Comparison of ENCODE assay signal across 31 cellular contexts in genomic region chr6:37675100-37675499, GRCh38.
"Had no signal": no experiment of that assay in that cellular context is flagged by ENCODE, and none has a peak within 500 bp of the region (broad histone marks: within the 10 kb centered on the region; RNA-seq: fewer than 3 reads in every experiment).

No MANE protein-coding gene starts in this region.

- H3K4me3 ChIP-seq: heart right ventricle, hepatocyte, left ventricle myocardium inferior, lung, neural progenitor cell, psoas muscle, right atrium auricular region, skin epidermis, stomach, testis, thyroid gland, transverse colon, upper lobe of left lung, vagina had no signal

- H3K27me3 ChIP-seq: heart right ventricle, hepatocyte, neural progenitor cell, right atrium auricular region, stomach, testis, thyroid gland, transverse colon, upper lobe of left lung, vagina had no signal

- ATAC-seq: heart right ventricle; left colon; natural killer cell; psoas muscle; sciatic nerve; stimulated activated naive B cell treated with anti-CD40 and anti-IgM and Interleukin-4, amounts not matched to agents 10 μg/mL and 1 μg/mL and 100 μg/mL, for 72 hours; stimulated activated naive CD8-positive, alpha-beta T cell treated with anti-CD3 and anti-CD28 coated beads, Interleukin-15, Interleukin-2, amounts not matched to agents 100 U/mL and 50 U/mL, for 24 hours had no signal

- FAIRE-seq: keratinocyte had no signal

- H3K4me1 ChIP-seq: heart right ventricle, left ventricle myocardium inferior, transverse colon, upper lobe of left lung had no signal

- H3K9ac ChIP-seq: neural progenitor cell, parathyroid adenoma had no signal

- H3K4me2 ChIP-seq: hepatocyte, neural progenitor cell had no signal

- H2AFZ ChIP-seq: hepatocyte, neural progenitor cell, parathyroid adenoma had no signal

- H3K9me3 ChIP-seq: heart right ventricle, left ventricle myocardium inferior, neutrophil, psoas muscle, right atrium auricular region, stomach, testis, thyroid gland, transverse colon, upper lobe of left lung, vagina had no signal

- H3K27ac ChIP-seq: heart right ventricle, hepatocyte, left ventricle myocardium inferior, neural progenitor cell, neutrophil, parathyroid adenoma, psoas muscle, right atrium auricular region, skin epidermis, stomach, testis, thyroid gland, transverse colon, upper lobe of left lung, vagina had no signal

- H3K36me3 ChIP-seq: heart right ventricle, left ventricle myocardium inferior, neural progenitor cell, neutrophil, right atrium auricular region, stomach, thyroid gland, transverse colon, upper lobe of left lung, vagina had no signal

- DNase-seq: heart right ventricle; kidney glomerular epithelial cell; left colon; left ventricle myocardium inferior; mesendoderm; naive B cell; natural killer cell; nephron progenitor cell; occipital lobe; psoas muscle; stimulated activated CD4-positive, alpha-beta T cell treated with anti-CD3 and anti-CD28 coated beads, Interleukin-12 subunit alpha, Interleukin-12 subunit beta, amount 100 ng/mL, for 4 hours; stimulated activated CD4-positive, alpha-beta T cell treated with anti-CD3 and anti-CD28 coated beads, Interleukin-15, amount 100 ng/mL, for 24 hours; stimulated activated CD4-positive, alpha-beta T cell treated with anti-CD3 and anti-CD28 coated beads, Interleukin-2, amount 100 ng/mL, for 24 hours; stimulated activated CD4-positive, alpha-beta T cell treated with anti-CD3 and anti-CD28 coated beads, Interleukin-4, amount 100 ng/mL, for 1 hour; stimulated activated naive B cell treated with anti-CD40 and anti-IgM and Interleukin-4, amounts not matched to agents 10 μg/mL and 1 μg/mL and 100 μg/mL, for 72 hours; stimulated activated naive CD8-positive, alpha-beta T cell treated with anti-CD3 and anti-CD28 coated beads, Interleukin-15, Interleukin-2, amounts not matched to agents 100 U/mL and 50 U/mL, for 24 hours; stomach; testis; thyroid gland; transverse colon; upper lobe of left lung had no signal

- H3K79me2 ChIP-seq: hepatocyte, parathyroid adenoma had no signal
